14 cellular contexts compared by ENCODE assay signal in the genomic region with DNA sequence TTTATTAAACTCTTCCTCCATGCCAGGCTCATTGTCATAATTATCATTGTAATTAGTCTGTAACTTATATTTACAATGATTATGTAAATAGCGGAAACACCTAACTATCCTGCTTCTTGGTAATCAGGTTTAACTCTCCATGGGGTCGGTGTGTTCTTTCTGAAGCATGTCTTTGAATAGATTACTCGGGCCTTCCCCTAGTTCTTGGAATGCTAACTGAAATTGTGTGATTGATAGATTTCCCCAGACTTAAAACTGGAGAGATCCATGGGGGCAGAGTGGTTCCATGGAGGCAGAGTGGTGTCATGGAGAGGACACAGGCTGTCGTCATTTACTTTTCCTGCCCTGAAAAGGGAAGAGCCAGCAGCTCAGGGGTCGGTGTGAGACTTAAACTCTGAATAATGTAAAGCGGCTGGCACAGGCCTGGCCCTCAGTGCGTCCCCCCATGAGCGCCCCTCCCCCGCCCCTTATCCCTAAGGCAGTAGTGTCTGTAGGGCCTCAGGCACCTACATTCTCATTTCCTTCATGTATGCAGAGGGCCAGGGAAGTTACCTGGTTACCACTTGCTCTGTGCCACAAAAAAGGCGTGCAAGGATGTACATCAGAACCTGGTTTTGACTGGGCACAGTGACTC.
DNase-seq lines count a peak whose midpoint lies in the region; ATAC-seq and TF ChIP-seq lines count a peak whose summit lies in the region.
"Had no signal": no experiment of that assay in that cellular context is flagged by ENCODE, and none has a peak within 500 bp of the region (broad histone marks: within the 10 kb centered on the region; RNA-seq: fewer than 3 reads in every experiment).

No MANE protein-coding gene starts in this region.

- H3K36me3 Mint-ChIP-seq in WTC11 (no peaks in the 10 kb centered on the region), type B pancreatic cell (no peaks in the 10 kb centered on the region)
- peaks cover 5% of the 10 kb centered on the region for H3K36me3 Mint-ChIP-seq in CD4-positive, alpha-beta T cell (ENCODE audit: low read depth)

- H3K4me3 ChIP-seq in H7 (ENCODE audit: insufficient read depth, low read depth, low read length) = no peak overlapping the region
- H3K4me3 ChIP-seq: BLaER1 treated with 17β-estradiol and CSF1 and Interleukin-3, amounts not matched to agents 10 nM and 100 nM had no signal

- intact Hi-C loops in CD4-positive, alpha-beta T cell (cut with DNase I, micrococcal nuclease) = no loop called here

- H3K27me3 ChIP-seq in H7 (ENCODE audit: control insufficient read depth, insufficient read depth, low read length) = no peaks in the 10 kb centered on the region
- no peaks in the 10 kb centered on the region for H3K27me3 ChIP-seq in CD4-positive, alpha-beta T cell (ENCODE audit: control insufficient read depth, insufficient read depth, low read length)
- H3K27me3 ChIP-seq: BLaER1 treated with 17β-estradiol and CSF1 and Interleukin-3, amounts not matched to agents 10 nM and 100 nM had no signal

- H3K9me3 ChIP-seq in CD4-positive, alpha-beta T cell (ENCODE audit: control insufficient read depth, low read length) = no peaks in the 10 kb centered on the region
- H3K9me3 ChIP-seq: BLaER1 treated with 17β-estradiol and CSF1 and Interleukin-3, amounts not matched to agents 10 nM and 100 nM had no signal

- DNase-seq in H7 (peak; percentile 58), WTC11 (ENCODE audit: low spot score) (no peak), islet precursor cell (peak; percentile 46), type B pancreatic cell (ENCODE audit: extremely low spot score, unreplicated experiment) (no peak), DMS 273 treated with DMSO at 0.1 percent for 48 hours (lab: John Stamatoyannopoulos, UW) (no peak), midbrain (lab: John Stamatoyannopoulos, UW) (no peak)
- DNase-seq in CD4-positive, alpha-beta T cell = no peak
- DNase-seq: ACHN; CD4-positive, CD25-positive, alpha-beta regulatory T cell; COR-L47; DND-41; GDM1 had no signal

- no peak overlapping the region for H3K27ac ChIP-seq in CD4-positive, alpha-beta T cell (ENCODE audit: low read depth, low read length)
- H3K27ac ChIP-seq: BLaER1 treated with 17β-estradiol and CSF1 and Interleukin-3, amounts not matched to agents 10 nM and 100 nM had no signal

- CTCF ChIA-PET in WTC11 (lab: Charles Lee) = interaction anchor here (1.2 kb wide), 1 partner anchor 42 kb away, joined by 8 read pairs; no protein-coding TSS in a partner anchor
- CTCF ChIA-PET in CD4-positive, alpha-beta T cell (lab: Charles Lee) = no interaction called here

- peak; percentile 50 for ATAC-seq in WTC11
- no peak for ATAC-seq in CD4-positive, alpha-beta T cell (ENCODE audit: poor library complexity)
- ATAC-seq: HepG2 had no signal

- H3K27ac Mint-ChIP-seq in WTC11 (peak overlapping the region; percentile 87), type B pancreatic cell (no peak overlapping the region)
- H3K27ac Mint-ChIP-seq in CD4-positive, alpha-beta T cell = no peak overlapping the region

- peaks cover 74% of the 10 kb centered on the region for H3K4me1 Mint-ChIP-seq in WTC11
- H3K4me1 Mint-ChIP-seq in type B pancreatic cell (ENCODE audit: unreplicated experiment) = peaks cover 21% of the 10 kb centered on the region
- H3K4me1 Mint-ChIP-seq in CD4-positive, alpha-beta T cell (ENCODE audit: low read depth) = no peaks in the 10 kb centered on the region

- no peaks in the 10 kb centered on the region for H3K36me3 ChIP-seq in H7 (replicated peaks; ENCODE audit: control insufficient read depth, insufficient read depth, low read length)
- H3K36me3 ChIP-seq: BLaER1 treated with 17β-estradiol and CSF1 and Interleukin-3, amounts not matched to agents 10 nM and 100 nM had no signal

- TF ChIP-seq CTCF in WTC11 (IDR thresholded peaks at IDR 0.05) (no peak), type B pancreatic cell (conservative IDR thresholded peaks at IDR 0.05) (no peak)
- TF ChIP-seq CTCF in CD4-positive, alpha-beta T cell (IDR thresholded peaks at IDR 0.05) = no peak

- H3K27me3 Mint-ChIP-seq in WTC11 (ENCODE audit: low read depth) (no peaks in the 10 kb centered on the region), type B pancreatic cell (peaks cover 8% of the 10 kb centered on the region)
- no peaks in the 10 kb centered on the region for H3K27me3 Mint-ChIP-seq in CD4-positive, alpha-beta T cell
- H3K27me3 Mint-ChIP-seq: CD4-positive, CD25-positive, alpha-beta regulatory T cell had no signal

- H3K9me3 Mint-ChIP-seq in WTC11 (no peaks in the 10 kb centered on the region), type B pancreatic cell (no peaks in the 10 kb centered on the region)
- no peaks in the 10 kb centered on the region for H3K9me3 Mint-ChIP-seq in CD4-positive, alpha-beta T cell
- H3K9me3 Mint-ChIP-seq: CD4-positive, CD25-positive, alpha-beta regulatory T cell had no signal

- POLR2A ChIA-PET in WTC11 (lab: Charles Lee) = no interaction called here
- POLR2A ChIA-PET in CD4-positive, alpha-beta T cell (lab: Charles Lee) = no interaction called here

- H3K4me3 Mint-ChIP-seq in WTC11 (no peak overlapping the region), type B pancreatic cell (peak overlapping the region; percentile 60)
- H3K4me3 Mint-ChIP-seq in CD4-positive, alpha-beta T cell = no peak overlapping the region
- H3K4me3 Mint-ChIP-seq: CD4-positive, CD25-positive, alpha-beta regulatory T cell had no signal

TF ChIP-seq in WTC11, 78 proteins besides CTCF, POLR2A, EP300 and RAD21:
- no peak for TF ChIP-seq ERG (CRISPR knock-in tag; IDR thresholded peaks at IDR 0.05)
- no peak for TF ChIP-seq RORB (CRISPR knock-in tag; IDR thresholded peaks at IDR 0.05)
- no peak for TF ChIP-seq ZNF121 (CRISPR knock-in tag; IDR thresholded peaks at IDR 0.05)
- no peak for TF ChIP-seq NFATC4 (CRISPR knock-in tag; IDR thresholded peaks at IDR 0.05)
- TF ChIP-seq, protein P1, sequence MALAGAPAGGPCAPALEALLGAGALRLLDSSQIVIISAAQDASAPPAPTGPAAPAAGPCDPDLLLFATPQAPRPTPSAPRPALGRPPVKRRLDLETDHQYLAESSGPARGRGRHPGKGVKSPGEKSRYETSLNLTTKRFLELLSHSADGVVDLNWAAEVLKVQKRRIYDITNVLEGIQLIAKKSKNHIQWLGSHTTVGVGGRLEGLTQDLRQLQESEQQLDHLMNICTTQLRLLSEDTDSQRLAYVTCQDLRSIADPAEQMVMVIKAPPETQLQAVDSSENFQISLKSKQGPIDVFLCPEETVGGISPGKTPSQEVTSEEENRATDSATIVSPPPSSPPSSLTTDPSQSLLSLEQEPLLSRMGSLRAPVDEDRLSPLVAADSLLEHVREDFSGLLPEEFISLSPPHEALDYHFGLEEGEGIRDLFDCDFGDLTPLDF (CRISPR knock-in tag; IDR thresholded peaks at IDR 0.05) = no peak
- no peak for TF ChIP-seq KAT7 (CRISPR knock-in tag; IDR thresholded peaks at IDR 0.05; ENCODE audit: borderline replicate concordance)
- no peak for TF ChIP-seq HMGA2 (CRISPR knock-in tag; IDR thresholded peaks at IDR 0.05)
- no peak for TF ChIP-seq SMAD3 (CRISPR knock-in tag; IDR thresholded peaks at IDR 0.05; ENCODE audit: borderline replicate concordance)
- TF ChIP-seq ZNF232 (CRISPR knock-in tag; IDR thresholded peaks at IDR 0.05) = no peak
- TF ChIP-seq, protein P2, sequence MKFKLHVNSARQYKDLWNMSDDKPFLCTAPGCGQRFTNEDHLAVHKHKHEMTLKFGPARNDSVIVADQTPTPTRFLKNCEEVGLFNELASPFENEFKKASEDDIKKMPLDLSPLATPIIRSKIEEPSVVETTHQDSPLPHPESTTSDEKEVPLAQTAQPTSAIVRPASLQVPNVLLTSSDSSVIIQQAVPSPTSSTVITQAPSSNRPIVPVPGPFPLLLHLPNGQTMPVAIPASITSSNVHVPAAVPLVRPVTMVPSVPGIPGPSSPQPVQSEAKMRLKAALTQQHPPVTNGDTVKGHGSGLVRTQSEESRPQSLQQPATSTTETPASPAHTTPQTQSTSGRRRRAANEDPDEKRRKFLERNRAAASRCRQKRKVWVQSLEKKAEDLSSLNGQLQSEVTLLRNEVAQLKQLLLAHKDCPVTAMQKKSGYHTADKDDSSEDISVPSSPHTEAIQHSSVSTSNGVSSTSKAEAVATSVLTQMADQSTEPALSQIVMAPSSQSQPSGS (CRISPR knock-in tag; IDR thresholded peaks at IDR 0.05; ENCODE audit: borderline replicate concordance, low read depth) = no peak

Comparison
In these comparisons a context has a peak if more than half of its experiments do, and no peak if none do; other contexts are left out.
1. DNase-seq: peak in H7 (single experiment) and islet precursor cell (single experiment); none in WTC11 (single experiment), type B pancreatic cell (single experiment), DMS 273 treated with DMSO at 0.1 percent for 48 hours (single experiment), midbrain (single experiment) and CD4-positive, alpha-beta T cell (0 of 10).